ENCODE assay signal across 8 cellular contexts in the genomic region with DNA sequence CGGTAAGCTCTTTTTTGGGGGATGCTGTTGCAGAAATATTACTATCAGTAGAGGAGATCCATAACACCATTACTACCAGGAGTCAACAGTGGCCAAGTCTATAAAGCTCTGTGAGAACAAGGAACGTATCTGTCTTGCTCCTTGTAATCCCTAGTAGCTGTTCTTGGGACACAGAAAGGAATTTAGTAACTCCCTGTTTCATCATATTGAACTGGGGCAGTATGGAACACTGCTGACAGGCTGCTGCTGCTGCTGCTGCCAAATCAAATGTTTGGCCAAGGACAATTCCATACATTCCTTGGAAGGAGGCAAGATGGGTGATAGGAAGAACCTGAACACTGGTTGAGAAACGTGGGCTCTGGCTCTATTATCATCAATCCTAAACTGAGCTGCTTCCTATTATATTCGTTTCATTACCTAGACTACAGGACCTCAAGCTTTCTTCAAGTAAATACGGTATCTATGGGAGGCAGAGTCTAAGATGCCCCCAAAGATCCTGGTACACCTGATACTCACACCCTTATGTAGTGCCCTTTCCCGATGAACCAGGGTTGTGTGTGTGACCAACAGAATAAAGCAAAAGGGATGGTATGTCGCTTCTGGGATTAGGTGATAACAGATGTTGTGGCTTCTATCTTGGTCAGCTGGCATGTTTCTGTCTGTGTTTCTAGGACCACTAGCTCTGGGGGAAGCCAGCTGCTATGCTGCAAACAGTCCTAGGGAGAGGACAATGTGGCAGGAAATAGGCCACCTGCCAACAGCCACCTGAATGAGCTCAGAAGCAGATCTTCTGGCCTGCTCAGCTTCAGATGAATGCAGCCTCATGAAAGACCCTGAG. TPM values are rescaled to one million over a fixed set of nuclear protein-coding genes. Genes with fewer than 3 reads are reported as not detected.
DNase-seq lines count a peak whose midpoint lies in the region; ATAC-seq, FAIRE-seq and TF ChIP-seq lines count a peak whose summit lies in the region.

No MANE protein-coding gene starts in this region.

- no peak for DNase-seq in GM12892 (ENCODE audit: insufficient read length)
- DNase-seq in KBM-7 = peak; percentile 57
- DNase-seq in activated CD8-positive, alpha-beta T cell treated with anti-CD3 and anti-CD28 coated beads, Interleukin-2, amount 10 ng/mL, durations not matched to agents 7 days and 5 days = no peak
- DNase-seq in myocyte (ENCODE audit: low read depth) = peak; percentile 94
- no peak for DNase-seq in LoVo (ENCODE audit: low spot score)
- DNase-seq in D341Med (ENCODE audit: low spot score) = no peak
- no peak for DNase-seq in A172 (ENCODE audit: low spot score)

- FAIRE-seq in GM12892 (lab: Jason Lieb, UNC) = peak; percentile 51

- no peaks in the 10 kb centered on the region for H3K9me3 Mint-ChIP-seq in activated CD8-positive, alpha-beta T cell treated with anti-CD3 and anti-CD28 coated beads, Interleukin-2, amount 10 ng/mL, durations not matched to agents 7 days and 5 days (ENCODE audit: insufficient read depth)

- in situ Hi-C loops in KBM-7 (cut with MboI; ENCODE audit: low pct_unique_long_range_greater_than_20kb, low sequenced_read_pairs) = no loop called here

- H3K36me3 Mint-ChIP-seq in activated CD8-positive, alpha-beta T cell treated with anti-CD3 and anti-CD28 coated beads, Interleukin-2, amount 10 ng/mL, durations not matched to agents 7 days and 5 days (ENCODE audit: low read depth) = peaks cover 25% of the 10 kb centered on the region

- H3K27ac Mint-ChIP-seq in activated CD8-positive, alpha-beta T cell treated with anti-CD3 and anti-CD28 coated beads, Interleukin-2, amount 10 ng/mL, durations not matched to agents 7 days and 5 days = peak overlapping the region; percentile 45

- peaks cover 80% of the 10 kb centered on the region for H3K4me1 Mint-ChIP-seq in activated CD8-positive, alpha-beta T cell treated with anti-CD3 and anti-CD28 coated beads, Interleukin-2, amount 10 ng/mL, durations not matched to agents 7 days and 5 days (ENCODE audit: low read depth)

- ATAC-seq in GM21528 (IDR thresholded peaks at IDR 0.05; ENCODE audit: low FRiP score, unreplicated experiment) = peak; percentile 71
- ATAC-seq in activated CD8-positive, alpha-beta T cell treated with anti-CD3 and anti-CD28 coated beads, Interleukin-2, amount 10 ng/mL, durations not matched to agents 7 days and 5 days = peak; percentile 46

- no peak for TF ChIP-seq POLR2A in GM12892 (IDR thresholded peaks at IDR 0.05; ENCODE audit: low read depth, low read length)

- CTCF ChIA-PET in activated CD8-positive, alpha-beta T cell treated with anti-CD3 and anti-CD28 coated beads, Interleukin-2, amount 10 ng/mL, durations not matched to agents 7 days and 5 days (lab: Charles Lee) = interaction anchor here (0.8 to 2.4 kb wide), 10 partner anchors 9 to 184 kb away, joined by 3 to 9 read pairs (median 4); no protein-coding TSS in a partner anchor

- H3K27me3 Mint-ChIP-seq in activated CD8-positive, alpha-beta T cell treated with anti-CD3 and anti-CD28 coated beads, Interleukin-2, amount 10 ng/mL, durations not matched to agents 7 days and 5 days (ENCODE audit: low read depth) = no peaks in the 10 kb centered on the region

- POLR2A ChIA-PET in activated CD8-positive, alpha-beta T cell treated with anti-CD3 and anti-CD28 coated beads, Interleukin-2, amount 10 ng/mL, durations not matched to agents 7 days and 5 days (lab: Charles Lee) = interaction anchor here (2.8 to 4.4 kb wide), 2 partner anchors 27 to 39 kb away, joined by 13 to 28 read pairs; a partner anchor contains a TSS

- H3K4me3 Mint-ChIP-seq in activated CD8-positive, alpha-beta T cell treated with anti-CD3 and anti-CD28 coated beads, Interleukin-2, amount 10 ng/mL, durations not matched to agents 7 days and 5 days = no peak overlapping the region

RNA-seq across cellular contexts. Expression of a gene that starts 39.5 kb away (rescaled TPM):
- 89.3 TPM for polyA plus RNA-seq in GM12892 (2012; ENCODE audit: missing spikeins)
- 100 to 1,000 TPM; 116 TPM for total RNA-seq in activated CD8-positive, alpha-beta T cell treated with anti-CD3 and anti-CD28 coated beads, Interleukin-2, amount 10 ng/mL, durations not matched to agents 7 days and 5 days
- 29.7 and 50.8 TPM in 2 replicates for total RNA-seq in myocyte
- 38.5 TPM for polyA plus RNA-seq in myocyte (2012)
- total RNA-seq in A172 (2014; rRNA removed; shearing (Covaris generic)) = 57.3 and 74.4 TPM in 2 replicates

Comparison
In these comparisons a context has a peak if more than half of its experiments do, and no peak if none do; other contexts are left out.
1. DNase-seq: peak in KBM-7 (single experiment) and myocyte (single experiment); none in GM12892 (single experiment), activated CD8-positive, alpha-beta T cell treated with anti-CD3 and anti-CD28 coated beads, Interleukin-2, amount 10 ng/mL, durations not matched to agents 7 days and 5 days (single experiment), LoVo (single experiment), D341Med (single experiment) and A172 (single experiment).